In genomic region chr3:36295206-36295760, GRCh38 we compare ENCODE assay signal across 24 cellular contexts.
"Had no signal": no experiment of that assay in that cellular context is flagged by ENCODE, and none has a peak within 500 bp of the region (broad histone marks: within the 10 kb centered on the region; RNA-seq: fewer than 3 reads in every experiment).

No MANE protein-coding gene starts in this region.

- H3K27me3 Mint-ChIP-seq: activated CD4-positive, alpha-beta memory T cell treated with anti-CD3 and anti-CD28 coated beads, Interleukin-2, amount 10 ng/mL, durations not matched to agents 7 days and 5 days; activated CD4-positive, alpha-beta T cell treated with anti-CD3 and anti-CD28 coated beads, Interleukin-2, amount 10 ng/mL, durations not matched to agents 24 days and 14 days; activated CD8-positive, alpha-beta memory T cell treated with anti-CD3 and anti-CD28 coated beads, Interleukin-2, amount 10 ng/mL, durations not matched to agents 7 days and 5 days; activated naive CD4-positive, alpha-beta T cell treated with anti-CD3 and anti-CD28 coated beads, Interleukin-2, amount 50 U/mL, for 24 hours had no signal

- H3K27ac Mint-ChIP-seq: activated CD4-positive, alpha-beta memory T cell treated with anti-CD3 and anti-CD28 coated beads, Interleukin-2, amount 10 ng/mL, durations not matched to agents 7 days and 5 days; activated CD4-positive, alpha-beta T cell treated with anti-CD3 and anti-CD28 coated beads, Interleukin-2, amount 10 ng/mL, durations not matched to agents 24 days and 14 days; activated CD8-positive, alpha-beta memory T cell treated with anti-CD3 and anti-CD28 coated beads, Interleukin-2, amount 10 ng/mL, durations not matched to agents 7 days and 5 days; activated naive CD4-positive, alpha-beta T cell treated with anti-CD3 and anti-CD28 coated beads, Interleukin-2, amount 50 U/mL, for 24 hours; naive thymus-derived CD8-positive, alpha-beta T cell; neural progenitor cell had no signal

- H3K9me3 Mint-ChIP-seq: activated CD4-positive, alpha-beta T cell treated with anti-CD3 and anti-CD28 coated beads, Interleukin-2, amount 10 ng/mL, durations not matched to agents 24 days and 14 days; neural progenitor cell had no signal

- DNase-seq: activated CD4-positive, alpha-beta memory T cell treated with anti-CD3 and anti-CD28 coated beads, Interleukin-2, amount 10 ng/mL, durations not matched to agents 7 days and 5 days; activated CD4-positive, alpha-beta T cell treated with anti-CD3 and anti-CD28 coated beads, Interleukin-2, amount 10 ng/mL, durations not matched to agents 24 days and 14 days; activated CD8-positive, alpha-beta memory T cell treated with anti-CD3 and anti-CD28 coated beads, Interleukin-2, amount 10 ng/mL, durations not matched to agents 7 days and 5 days; activated gamma-delta T cell treated with Interleukin-2 at 50 U/mL for 16 hours; aorta; brain microvascular endothelial cell; central memory CD4-positive, alpha-beta T cell; effector memory CD4-positive, alpha-beta T cell; heart left ventricle; islet precursor cell; lower lobe of right lung; mesendoderm; naive thymus-derived CD8-positive, alpha-beta T cell; sigmoid colon; spleen; stimulated activated CD4-positive, alpha-beta T cell treated with anti-CD3 and anti-CD28 coated beads, Interleukin-4, amount 100 ng/mL, for 1 hour; stimulated activated naive CD4-positive, alpha-beta T cell treated with Interleukin-2 at 50 U/mL for 16 hours; T-helper 2 cell; upper lobe of right lung had no signal

- ATAC-seq: activated CD4-positive, CD25-positive, alpha-beta regulatory T cell treated with anti-CD3 and anti-CD28 coated beads, Interleukin-2, amount 50 U/mL, for 24 hours; activated CD8-positive, alpha-beta memory T cell treated with anti-CD3 and anti-CD28 coated beads, Interleukin-2, amount 10 ng/mL, durations not matched to agents 7 days and 5 days; heart left ventricle; left lobe of liver; lower lobe of right lung; naive thymus-derived CD8-positive, alpha-beta T cell; upper lobe of right lung had no signal

- H3K4me3 ChIP-seq: heart left ventricle, lower lobe of right lung, neural progenitor cell, sigmoid colon, spleen, thoracic aorta, upper lobe of right lung had no signal

- H3K4me1 Mint-ChIP-seq: activated CD4-positive, alpha-beta memory T cell treated with anti-CD3 and anti-CD28 coated beads, Interleukin-2, amount 10 ng/mL, durations not matched to agents 7 days and 5 days; activated CD4-positive, alpha-beta T cell treated with anti-CD3 and anti-CD28 coated beads, Interleukin-2, amount 10 ng/mL, durations not matched to agents 24 days and 14 days; activated CD8-positive, alpha-beta memory T cell treated with anti-CD3 and anti-CD28 coated beads, Interleukin-2, amount 10 ng/mL, durations not matched to agents 7 days and 5 days; activated naive CD4-positive, alpha-beta T cell treated with anti-CD3 and anti-CD28 coated beads, Interleukin-2, amount 50 U/mL, for 24 hours; naive thymus-derived CD8-positive, alpha-beta T cell; neural progenitor cell had no signal

- H3K4me3 Mint-ChIP-seq: activated CD4-positive, alpha-beta memory T cell treated with anti-CD3 and anti-CD28 coated beads, Interleukin-2, amount 10 ng/mL, durations not matched to agents 7 days and 5 days; activated CD4-positive, alpha-beta T cell treated with anti-CD3 and anti-CD28 coated beads, Interleukin-2, amount 10 ng/mL, durations not matched to agents 24 days and 14 days; activated CD8-positive, alpha-beta memory T cell treated with anti-CD3 and anti-CD28 coated beads, Interleukin-2, amount 10 ng/mL, durations not matched to agents 7 days and 5 days; activated naive CD4-positive, alpha-beta T cell treated with anti-CD3 and anti-CD28 coated beads, Interleukin-2, amount 50 U/mL, for 24 hours; naive thymus-derived CD8-positive, alpha-beta T cell; neural progenitor cell had no signal

- H3K36me3 Mint-ChIP-seq: activated CD8-positive, alpha-beta memory T cell treated with anti-CD3 and anti-CD28 coated beads, Interleukin-2, amount 10 ng/mL, durations not matched to agents 7 days and 5 days; activated naive CD4-positive, alpha-beta T cell treated with anti-CD3 and anti-CD28 coated beads, Interleukin-2, amount 50 U/mL, for 24 hours; naive thymus-derived CD8-positive, alpha-beta T cell; neural progenitor cell had no signal
